Comparison of ENCODE assay signal across 10 cellular contexts in genomic region chr5:54701179-54701578, GRCh38.
DNase-seq lines count a peak whose midpoint lies in the region; ATAC-seq and TF ChIP-seq lines count a peak whose summit lies in the region.
"Had no signal": no experiment of that assay in that cellular context is flagged by ENCODE, and none has a peak within 500 bp of the region (broad histone marks: within the 10 kb centered on the region; RNA-seq: fewer than 3 reads in every experiment).

No MANE protein-coding gene starts in this region.

- H3K4me3 ChIP-seq in PC-9: peak overlapping the region; percentile 30; the same call in 1 of the 2 replicates
- H3K4me3 ChIP-seq in esophagus muscularis mucosa: no peak overlapping the region
- H3K4me3 ChIP-seq in prostate gland: no peak overlapping the region

- POLR2A ChIA-PET in PC-9 (lab: Charles Lee; ENCODE audit: unreplicated experiment): no interaction called here
- POLR2A ChIA-PET in activated CD4-positive, alpha-beta T cell treated with anti-CD3 and anti-CD28 coated beads, Interleukin-2, amount 10 ng/mL, durations not matched to agents 7 days and 5 days (lab: Charles Lee): interaction anchor here (0.6 kb wide), 1 partner anchor 91 kb away, joined by 3 read pairs; no protein-coding TSS in a partner anchor

- peak overlapping the region; percentile 9 for H3K27ac Mint-ChIP-seq in progenitor cell of endocrine pancreas
- no peak overlapping the region for H3K27ac Mint-ChIP-seq in activated CD4-positive, alpha-beta T cell treated with anti-CD3 and anti-CD28 coated beads, Interleukin-2, amount 10 ng/mL, durations not matched to agents 7 days and 5 days
- H3K27ac Mint-ChIP-seq: WTC11 had no signal

- H3K27me3 Mint-ChIP-seq in progenitor cell of endocrine pancreas: peaks cover 3% of the 10 kb centered on the region
- H3K27me3 Mint-ChIP-seq in activated CD4-positive, alpha-beta T cell treated with anti-CD3 and anti-CD28 coated beads, Interleukin-2, amount 10 ng/mL, durations not matched to agents 7 days and 5 days: peaks cover 3% of the 10 kb centered on the region

- H3K36me3 Mint-ChIP-seq in progenitor cell of endocrine pancreas (ENCODE audit: insufficient read depth): no peaks in the 10 kb centered on the region
- H3K36me3 Mint-ChIP-seq in activated CD4-positive, alpha-beta T cell treated with anti-CD3 and anti-CD28 coated beads, Interleukin-2, amount 10 ng/mL, durations not matched to agents 7 days and 5 days (ENCODE audit: low read depth): no peaks in the 10 kb centered on the region
- H3K36me3 Mint-ChIP-seq: WTC11 had no signal

- H2AFZ ChIP-seq in PC-9: no peak overlapping the region

- no peak for TF ChIP-seq EP300 in esophagus muscularis mucosa (IDR thresholded peaks at IDR 0.05)

- no peaks in the 10 kb centered on the region for H3K9me3 Mint-ChIP-seq in progenitor cell of endocrine pancreas (ENCODE audit: low read depth)
- H3K9me3 Mint-ChIP-seq in activated CD4-positive, alpha-beta T cell treated with anti-CD3 and anti-CD28 coated beads, Interleukin-2, amount 10 ng/mL, durations not matched to agents 7 days and 5 days: no peaks in the 10 kb centered on the region
- H3K9me3 Mint-ChIP-seq: WTC11 had no signal

- peaks cover 21% of the 10 kb centered on the region for H3F3A ChIP-seq in PC-9 (ENCODE audit: insufficient read depth, low read depth)

- H3K9me3 ChIP-seq in PC-9 (ENCODE audit: insufficient read depth, low read depth) (no peaks in the 10 kb centered on the region), esophagus muscularis mucosa (no peaks in the 10 kb centered on the region), prostate gland (no peaks in the 10 kb centered on the region)

- H3K4me3 Mint-ChIP-seq in progenitor cell of endocrine pancreas (ENCODE audit: low read depth): no peak overlapping the region
- no peak overlapping the region for H3K4me3 Mint-ChIP-seq in activated CD4-positive, alpha-beta T cell treated with anti-CD3 and anti-CD28 coated beads, Interleukin-2, amount 10 ng/mL, durations not matched to agents 7 days and 5 days
- H3K4me3 Mint-ChIP-seq: WTC11 had no signal

- H3K4me1 Mint-ChIP-seq in progenitor cell of endocrine pancreas (ENCODE audit: low read depth): peaks cover 3% of the 10 kb centered on the region
- H3K4me1 Mint-ChIP-seq in activated CD4-positive, alpha-beta T cell treated with anti-CD3 and anti-CD28 coated beads, Interleukin-2, amount 10 ng/mL, durations not matched to agents 7 days and 5 days: peaks cover 2% of the 10 kb centered on the region

- BruUV-seq in PC-9 (replicated peaks; lab: Mats Ljungman, UMichigan): no TSS peak

- intact Hi-C loops in PC-9 (cut with micrococcal nuclease; ENCODE audit: unreplicated experiment): loop anchor here (1.0 kb wide), 2 partner anchors 41 to 184 kb away; partner anchors contain the start of gene SNX18
- intact Hi-C loops in esophagus muscularis mucosa (cut with DNase I): no loop called here
- intact Hi-C loops in prostate gland (cut with DNase I): no loop called here

- DNase-seq in ELR (ENCODE audit: low read depth) (peak; percentile 90), PC-9 (peak; percentile 79 to 100), esophagus muscularis mucosa (ENCODE audit: extremely low spot score) (peak; percentile 91), progenitor cell of endocrine pancreas (ENCODE audit: low spot score, unreplicated experiment) (no peak), prostate gland (ENCODE audit: low spot score) (no peak)
- no peak for DNase-seq in activated CD4-positive, alpha-beta T cell treated with anti-CD3 and anti-CD28 coated beads, Interleukin-2, amount 10 ng/mL, durations not matched to agents 7 days and 5 days
- DNase-seq in activated CD4-positive, alpha-beta T cell treated with anti-CD3 and anti-CD28 coated beads for 4 hours: no peak
- DNase-seq: GOT3 had no signal

- TF ChIP-seq POLR2A in esophagus muscularis mucosa (IDR thresholded peaks at IDR 0.05; ENCODE audit: low read depth): no peak
- TF ChIP-seq POLR2A in prostate gland (IDR thresholded peaks at IDR 0.05): no peak

- H3K9me2 ChIP-seq in PC-9 (ENCODE audit: insufficient read depth): no peaks in the 10 kb centered on the region

- H3K4me1 ChIP-seq in PC-9 (replicated peaks; ENCODE audit: insufficient read depth): peaks cover 44% of the 10 kb centered on the region
- peaks cover 33 to 46% (median 36%) of the 10 kb centered on the region in 4 donors for H3K4me1 ChIP-seq in esophagus muscularis mucosa
- H3K4me1 ChIP-seq in prostate gland (replicated peaks): no peaks in the 10 kb centered on the region

- CTCF ChIA-PET in PC-9 (lab: Charles Lee): no interaction called here
- CTCF ChIA-PET in activated CD4-positive, alpha-beta T cell treated with anti-CD3 and anti-CD28 coated beads, Interleukin-2, amount 10 ng/mL, durations not matched to agents 7 days and 5 days (lab: Charles Lee): no interaction called here

- H3K27ac ChIP-seq in PC-9 (peak overlapping the region; percentile 90), esophagus muscularis mucosa (replicated peaks in 1 of 4) (peak overlapping the region in 1 of 4 donors; percentile 26), prostate gland (no peak overlapping the region)

- TF ChIP-seq CTCF in PC-9 (conservative IDR thresholded peaks at IDR 0.05) (no peak), esophagus muscularis mucosa (IDR thresholded peaks at IDR 0.05) (no peak), progenitor cell of endocrine pancreas (IDR thresholded peaks at IDR 0.05; ENCODE audit: unreplicated experiment) (no peak), prostate gland (IDR thresholded peaks at IDR 0.05) (no peak)

- H3K36me3 ChIP-seq in PC-9 (ENCODE audit: low read depth): no peaks in the 10 kb centered on the region
- H3K36me3 ChIP-seq in esophagus muscularis mucosa: no peaks in the 10 kb centered on the region
- H3K36me3 ChIP-seq in prostate gland: no peaks in the 10 kb centered on the region

- peak overlapping the region; percentile 75 for H3K4me2 ChIP-seq in PC-9

- H3K79me2 ChIP-seq in PC-9 (ENCODE audit: low read depth): no peaks in the 10 kb centered on the region

- H4K20me1 ChIP-seq in PC-9 (ENCODE audit: insufficient read depth): no peaks in the 10 kb centered on the region

- WGBS in esophagus muscularis mucosa: 63% methylated on average over 1 of the region's 1 CpG
- WGBS in prostate gland: 35% methylated on average over 1 of the region's 1 CpG

- no peaks in the 10 kb centered on the region for H3K27me3 ChIP-seq in PC-9 (ENCODE audit: insufficient read depth, low read depth)
- no peaks in the 10 kb centered on the region for H3K27me3 ChIP-seq in esophagus muscularis mucosa
- H3K27me3 ChIP-seq in prostate gland (replicated peaks; ENCODE audit: insufficient read depth): no peaks in the 10 kb centered on the region

- no peak for ATAC-seq in HG02981 (IDR thresholded peaks at IDR 0.05; ENCODE audit: unreplicated experiment)
- ATAC-seq: WTC11 had no signal

Comparison
In these comparisons a context has a peak if more than half of its experiments do, and no peak if none do; other contexts are left out.
1. DNase-seq: peak in ELR (single experiment), PC-9 (2 of 2) and esophagus muscularis mucosa (single experiment); none in progenitor cell of endocrine pancreas (single experiment), prostate gland (single experiment), activated CD4-positive, alpha-beta T cell treated with anti-CD3 and anti-CD28 coated beads, Interleukin-2, amount 10 ng/mL, durations not matched to agents 7 days and 5 days (single experiment) and activated CD4-positive, alpha-beta T cell treated with anti-CD3 and anti-CD28 coated beads for 4 hours (0 of 2).